ENCODE assay signal across 1 cellular context in genomic region chr1:3314561-3315271, GRCh38.
TF ChIP-seq lines count a peak whose summit lies in the region.

No MANE protein-coding gene starts in this region.

TF ChIP-seq in SK-N-SH treated with all-trans-retinoic acid at 6 μM for 48 hours, 23 proteins besides CTCF, POLR2A, EP300 and RAD21 (continued from another document):
- no peak for TF ChIP-seq TSHZ2 (CRISPR knock-in tag; IDR thresholded peaks at IDR 0.05)
- no peak for TF ChIP-seq PATZ1 (CRISPR knock-in tag; IDR thresholded peaks at IDR 0.05; ENCODE audit: borderline replicate concordance)
- no peak for TF ChIP-seq ZFP3 (CRISPR knock-in tag; IDR thresholded peaks at IDR 0.05)
- no peak for TF ChIP-seq ISL1 (CRISPR knock-in tag; IDR thresholded peaks at IDR 0.05)
- no peak for TF ChIP-seq TCF4 (CRISPR knock-in tag; IDR thresholded peaks at IDR 0.05; ENCODE audit: borderline replicate concordance)
- no peak for TF ChIP-seq TOX (CRISPR knock-in tag; IDR thresholded peaks at IDR 0.05; ENCODE audit: borderline replicate concordance)
- TF ChIP-seq ZC3H10 (CRISPR knock-in tag; IDR thresholded peaks at IDR 0.05): no peak
- no peak for TF ChIP-seq ZNF8 (CRISPR knock-in tag; IDR thresholded peaks at IDR 0.05)
- no peak for TF ChIP-seq PPARA (CRISPR knock-in tag; IDR thresholded peaks at IDR 0.05; ENCODE audit: borderline replicate concordance)
